ENCODE assay signal across 8 cellular contexts in genomic region chr1:157993179-157994080, GRCh38. TPM values are rescaled to one million over a fixed set of nuclear protein-coding genes. Genes with fewer than 3 reads are reported as not detected.
DNase-seq lines count a peak whose midpoint lies in the region; ATAC-seq and TF ChIP-seq lines count a peak whose summit lies in the region.

Gene KIRREL1 (plus strand): TSS chr1:157993645. CDS start chr1:157993677, 32 bp downstream.

- peaks cover 2 to 5% of the 10 kb centered on the region in 2 donors for H3K4me1 Mint-ChIP-seq in effector memory CD8-positive, alpha-beta T cell (ENCODE audit: low read depth in 2 of 2)

- H3F3A ChIP-seq in PC-9 (ENCODE audit: insufficient read depth, low read depth): peaks cover 10% of the 10 kb centered on the region; the same call in 1 of the 2 replicates

- H3K4me1 ChIP-seq in PC-9 (replicated peaks; ENCODE audit: insufficient read depth): no peaks in the 10 kb centered on the region
- peaks cover 18% of the 10 kb centered on the region for H3K4me1 ChIP-seq in lower lobe of right lung
- peaks cover 5% of the 10 kb centered on the region for H3K4me1 ChIP-seq in thymus (ENCODE audit: control insufficient read depth, insufficient read depth, low read length)

- WGBS in thymus: under 1% methylated on average over 74 of the region's 75 CpGs

- POLR2A ChIA-PET in PC-9 (lab: Charles Lee; ENCODE audit: unreplicated experiment): no interaction called here

- peaks cover 2% of the 10 kb centered on the region for H3K36me3 Mint-ChIP-seq in effector memory CD8-positive, alpha-beta T cell (ENCODE audit: insufficient read depth)

- H3K4me2 ChIP-seq in PC-9: peak within 1 kb of the TSS; percentile 95

- H3K9me3 ChIP-seq in PC-9 (ENCODE audit: insufficient read depth, low read depth) (no peaks in the 10 kb centered on the region), lower lobe of right lung (no peaks in the 10 kb centered on the region), thymus (ENCODE audit: control insufficient read depth) (no peaks in the 10 kb centered on the region)

- no TSS peak for BruUV-seq in PC-9 (replicated peaks; lab: Mats Ljungman, UMichigan)

- H3K4me3 ChIP-seq in PC-9 (peak within 1 kb of the TSS; percentile 97), lower lobe of right lung (peak within 1 kb of the TSS; percentile 80), thymus (ENCODE audit: low read length) (peak within 1 kb of the TSS; percentile 82)

- no peaks in the 10 kb centered on the region for H3K9me3 Mint-ChIP-seq in effector memory CD8-positive, alpha-beta T cell

- H4K20me1 ChIP-seq in PC-9 (ENCODE audit: insufficient read depth): no peaks in the 10 kb centered on the region

- TF ChIP-seq CTCF in PC-9 (conservative IDR thresholded peaks at IDR 0.05) (no peak), lower lobe of right lung (IDR thresholded peaks at IDR 0.05) (no peak)

- CTCF ChIA-PET in PC-9 (lab: Charles Lee): interaction anchor here (0.7 to 2.6 kb wide), 5 partner anchors 18 to 132 kb away, joined by 3 to 16 read pairs (median 11); no protein-coding TSS in a partner anchor

- no peak for ATAC-seq in effector memory CD8-positive, alpha-beta T cell (replicated peaks)
- ATAC-seq in lower lobe of right lung (peak; percentile 82 to 87), GM18868 (IDR thresholded peaks at IDR 0.05; ENCODE audit: unreplicated experiment) (no peak), GM21360 (IDR thresholded peaks at IDR 0.05; ENCODE audit: unreplicated experiment) (no peak)

- peak within 1 kb of the TSS; percentile 96 for H2AFZ ChIP-seq in PC-9

- peaks cover 43% of the 10 kb centered on the region for H3K79me2 ChIP-seq in PC-9 (ENCODE audit: low read depth)

- H3K4me3 Mint-ChIP-seq in effector memory CD8-positive, alpha-beta T cell: peak within 1 kb of the TSS; percentile 32 to 40

- H3K36me3 ChIP-seq in PC-9 (ENCODE audit: low read depth) (no peaks in the 10 kb centered on the region), lower lobe of right lung (no peaks in the 10 kb centered on the region), thymus (ENCODE audit: control insufficient read depth, insufficient read depth) (no peaks in the 10 kb centered on the region)

- H3K27ac Mint-ChIP-seq in effector memory CD8-positive, alpha-beta T cell: no peak within 1 kb of the TSS

- H3K27me3 Mint-ChIP-seq in effector memory CD8-positive, alpha-beta T cell: peaks cover 54 to 69% of the 10 kb centered on the region in 2 donors

- H3K27me3 ChIP-seq in PC-9 (ENCODE audit: insufficient read depth, low read depth) (peaks cover 20% of the 10 kb centered on the region; the same call in 1 of the 2 replicates), lower lobe of right lung (ENCODE audit: low read depth) (peaks cover 19% of the 10 kb centered on the region), thymus (ENCODE audit: control insufficient read depth, insufficient read depth) (no peaks in the 10 kb centered on the region)

- no peaks in the 10 kb centered on the region for H3K9me2 ChIP-seq in PC-9 (ENCODE audit: insufficient read depth)

- peak; percentile 8 for DNase-seq in NOMO-1 treated with DMSO at 0.1 percent for 48 hours (lab: John Stamatoyannopoulos, UW; ENCODE audit: unreplicated experiment)
- no peak for DNase-seq in NOMO-1 treated with dmso at 0.1 percent for 144 hours (lab: John Stamatoyannopoulos, UW; ENCODE audit: unreplicated experiment)
- DNase-seq in PC-9: peak in 1 of 2 experiments; percentile 59
- no peak for DNase-seq in effector memory CD8-positive, alpha-beta T cell
- peak; percentile 56 for DNase-seq in lower lobe of right lung

- H3K27ac ChIP-seq in PC-9 (no peak within 1 kb of the TSS), lower lobe of right lung (peak within 1 kb of the TSS; percentile 87), thymus (ENCODE audit: low read depth) (peak within 1 kb of the TSS; percentile 43)

- intact Hi-C loops in PC-9 (cut with micrococcal nuclease; ENCODE audit: unreplicated experiment) (no loop called here), lower lobe of right lung (cut with DNase I) (loop anchor here (10.0 kb wide), 1 partner anchor 101 kb away; no protein-coding TSS in a partner anchor)

RNA-seq across cellular contexts. Expression of gene KIRREL1, which starts in this region (rescaled TPM):
- total RNA-seq in PC-9 (2021): 25.8 and 30.7 TPM in 2 replicates
- 26.9 TPM for total RNA-seq in lower lobe of right lung
- polyA plus RNA-seq in thymus: 3.4 TPM

Comparison
In these comparisons a context has a peak if more than half of its experiments do, and no peak if none do; other contexts are left out.
1. DNase-seq: peak in NOMO-1 treated with DMSO at 0.1 percent for 48 hours (single experiment) and lower lobe of right lung (single experiment); none in NOMO-1 treated with dmso at 0.1 percent for 144 hours (single experiment) and effector memory CD8-positive, alpha-beta T cell (0 of 3).
2. ATAC-seq: peak in lower lobe of right lung (2 of 2); none in effector memory CD8-positive, alpha-beta T cell (single experiment), GM18868 (single experiment) and GM21360 (single experiment).
3. Peak in every context shown above with its lines, with median percentiles within 50 percentile points of each other: H3K4me3 ChIP-seq.